In the genomic region with DNA sequence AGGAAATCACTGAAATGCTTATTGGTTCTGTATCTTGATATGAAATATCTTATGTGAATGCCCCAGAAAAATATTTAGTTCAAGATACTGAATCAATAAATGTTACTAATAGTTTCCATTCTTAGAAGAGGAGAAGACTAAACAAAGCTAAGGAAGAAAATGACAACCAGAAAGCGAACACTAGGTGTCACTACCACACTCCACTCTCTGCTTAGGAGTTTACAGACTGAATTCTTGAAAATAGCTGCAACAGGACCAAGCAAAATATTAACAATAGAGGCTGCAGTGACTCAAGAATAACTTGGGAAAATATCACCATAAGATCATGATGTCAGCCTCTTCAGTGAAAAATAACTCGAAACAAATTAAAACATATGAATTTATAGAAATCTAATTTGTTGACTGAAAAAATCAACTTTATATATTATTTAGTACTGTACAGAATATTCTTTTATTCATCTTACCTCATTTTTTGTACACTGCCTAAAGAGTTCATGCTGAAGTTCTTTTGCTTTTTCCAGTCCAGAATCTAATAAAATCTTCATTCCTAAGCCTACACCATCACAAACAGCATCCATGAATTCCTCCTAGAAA, we compare ENCODE assay signal across 9 cellular contexts.
DNase-seq lines count a peak whose midpoint lies in the region; ATAC-seq, FAIRE-seq and TF ChIP-seq lines count a peak whose summit lies in the region.
"Had no signal": no experiment of that assay in that cellular context is flagged by ENCODE, and none has a peak within 500 bp of the region (broad histone marks: within the 10 kb centered on the region; RNA-seq: fewer than 3 reads in every experiment).

No MANE protein-coding gene starts in this region.

- H3K36me3 ChIP-seq in BJ (ENCODE audit: control insufficient read depth, insufficient read depth, low read length) (no peaks in the 10 kb centered on the region), ascending aorta (no peaks in the 10 kb centered on the region), upper lobe of right lung (no peaks in the 10 kb centered on the region)

- CTCF ChIA-PET in BJ (lab: Yijun Ruan, JAX): interaction anchor here (0.6 to 2.0 kb wide), 21 partner anchors 8 to 501 kb away, joined by 3 to 11 read pairs (median 3); no protein-coding TSS in a partner anchor

- H3K4me1 ChIP-seq in ascending aorta (no peaks in the 10 kb centered on the region), upper lobe of right lung (no peaks in the 10 kb centered on the region)

- peak; percentile 74 for ATAC-seq in upper lobe of right lung

- H3K4me3 ChIP-seq in BJ (ENCODE audit: low read depth, low read length): no peak overlapping the region
- H3K4me3 ChIP-seq in GM12875 (ENCODE audit: low read depth, low read length): no peak overlapping the region
- no peak overlapping the region for H3K4me3 ChIP-seq in ascending aorta
- H3K4me3 ChIP-seq in upper lobe of right lung: no peak overlapping the region
- H3K4me3 ChIP-seq: lung had no signal

- peak; percentile 94 for FAIRE-seq in islet of Langerhans (lab: Jason Lieb, UNC)

- TF ChIP-seq CTCF in BJ (IDR thresholded peaks at IDR 0.05; ENCODE audit: insufficient read depth, low read depth, low read length) (peak; percentile 74), GM12875 (IDR thresholded peaks at IDR 0.05; ENCODE audit: borderline replicate concordance, insufficient read depth, low read depth, low read length) (peak; percentile 55; the same call in 1 of the 2 replicates), ascending aorta (IDR thresholded peaks at IDR 0.05) (peak; percentile 14 to 70 (median 43)), upper lobe of right lung (IDR thresholded peaks at IDR 0.05) (peak; percentile 60)

- no peaks in the 10 kb centered on the region for H3K27me3 ChIP-seq in BJ (ENCODE audit: control insufficient read depth, insufficient read depth, low read length)
- H3K27me3 ChIP-seq in ascending aorta: no peaks in the 10 kb centered on the region
- H3K27me3 ChIP-seq in upper lobe of right lung: no peaks in the 10 kb centered on the region

- DNase-seq in BJ (ENCODE audit: low read depth) (peak; percentile 14), NCI-H1092 treated with DMSO at 0.1 percent for 48 hours (lab: John Stamatoyannopoulos, UW) (peak; percentile 34), ascending aorta (ENCODE audit: low spot score in 2 of 2) (no peak), upper lobe of right lung (no peak), NCI-H1048 (lab: John Stamatoyannopoulos, UW) (no peak)
- no peak for DNase-seq in activated effector memory CD4-positive, alpha-beta T cell treated with Interleukin-2 at 50 U/mL for 16 hours

- POLR2A ChIA-PET in BJ (lab: Charles Lee): no interaction called here

- intact Hi-C loops in ascending aorta (cut with DNase I) (loop anchor here (2.0 to 5.0 kb wide), 3 partner anchors 244 to 558 kb away; no protein-coding TSS in a partner anchor), upper lobe of right lung (cut with DNase I) (no loop called here)

- H3K27ac ChIP-seq in ascending aorta: no peak overlapping the region
- no peak overlapping the region for H3K27ac ChIP-seq in upper lobe of right lung

- no peaks in the 10 kb centered on the region for H3K9me3 ChIP-seq in ascending aorta
- no peaks in the 10 kb centered on the region for H3K9me3 ChIP-seq in upper lobe of right lung

Comparison
In these comparisons a context has a peak if more than half of its experiments do, and no peak if none do; other contexts are left out.
1. DNase-seq: peak in BJ (single experiment) and NCI-H1092 treated with DMSO at 0.1 percent for 48 hours (single experiment); none in ascending aorta (0 of 2), upper lobe of right lung (single experiment), NCI-H1048 (single experiment) and activated effector memory CD4-positive, alpha-beta T cell treated with Interleukin-2 at 50 U/mL for 16 hours (single experiment).
2. Peak in every context shown above with its lines, with median percentiles within 50 percentile points of each other: CTCF ChIP-seq.